Comparison of ENCODE assay signal across 20 cellular contexts in the genomic region with DNA sequence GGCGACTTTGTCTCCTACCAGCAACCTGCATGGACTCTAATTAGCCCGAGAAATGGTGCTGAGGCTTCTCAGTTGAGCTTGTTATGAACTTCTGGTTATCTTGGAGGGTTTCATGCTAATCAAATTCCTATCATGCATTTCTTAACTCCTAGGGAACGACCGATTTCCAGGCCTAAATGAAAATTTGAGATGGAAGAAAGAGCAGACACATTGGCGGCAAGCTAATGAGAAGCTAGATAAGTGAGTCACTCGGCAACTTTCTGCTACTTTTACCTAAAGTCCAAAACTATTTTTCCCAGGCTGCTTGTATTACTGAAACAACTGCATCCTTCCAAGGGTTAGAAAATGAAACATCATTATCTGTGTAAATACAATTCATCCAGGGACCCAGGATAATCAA.
"Had no signal": no experiment of that assay in that cellular context is flagged by ENCODE, and none has a peak within 500 bp of the region (broad histone marks: within the 10 kb centered on the region; RNA-seq: fewer than 3 reads in every experiment).

No MANE protein-coding gene starts in this region.

- H3K4me1 Mint-ChIP-seq: IgD-negative memory B cell had no signal

- H3K9me3 Mint-ChIP-seq: IgD-negative memory B cell had no signal

- H3K27me3 Mint-ChIP-seq: IgD-negative memory B cell had no signal

- ATAC-seq: K562, Panc1, PC-3 had no signal

- DNase-seq: Kasumi-1, MM.1S, NCI-H1092 treated with DMSO at 0.1 percent for 48 hours, NCI-H1436, NCI-H187, NCI-H2029, NCI-H2081 treated with DMSO at 0.1 percent for 48 hours, NCI-H2171, NCI-H226, NCI-H446, NCI-H510A, NCI-H524 treated with DMSO at 0.1 percent for 48 hours, NCI-H69, NCI-H774, PC-3, SHP77, SK-N-SH had no signal

- H3K4me3 Mint-ChIP-seq: IgD-negative memory B cell had no signal

- H3K27ac Mint-ChIP-seq: IgD-negative memory B cell had no signal
